ENCODE assay signal across 22 cellular contexts in genomic region chr3:25863011-25863415, GRCh38.
DNase-seq lines count a peak whose midpoint lies in the region; ATAC-seq and TF ChIP-seq lines count a peak whose summit lies in the region.
"Had no signal": no experiment of that assay in that cellular context is flagged by ENCODE, and none has a peak within 500 bp of the region (broad histone marks: within the 10 kb centered on the region; RNA-seq: fewer than 3 reads in every experiment).

No MANE protein-coding gene starts in this region.

- DNase-seq in body of pancreas (no peak), chondrocyte (ENCODE audit: low spot score) (no peak)
- no peak for DNase-seq in activated CD4-positive, alpha-beta T cell treated with anti-CD3 and anti-CD28 coated beads for 1 hour
- DNase-seq: activated CD4-positive, alpha-beta T cell treated with anti-CD3 and anti-CD28 coated beads for 48 hours; activated naive CD8-positive, alpha-beta T cell treated with anti-CD3 and anti-CD28 coated beads, Interleukin-2, amount 50 U/mL, for 24 hours; dermis blood vessel endothelial cell; foreskin fibroblast; GM23248; Karpas-422; NCI-H1105; NCI-H526 treated with DMSO at 0.1 percent for 48 hours; Right ventricle myocardium superior; small intestine; stimulated activated CD4-positive, alpha-beta T cell treated with anti-CD3 and anti-CD28 coated beads, Interleukin-2, amount 100 ng/mL, for 48 hours; SW 1271 had no signal

- no peaks in the 10 kb centered on the region for H3K9me3 ChIP-seq in body of pancreas

- no peak overlapping the region for H3K4me3 Mint-ChIP-seq in chondrocyte (ENCODE audit: unreplicated experiment)
- H3K4me3 Mint-ChIP-seq: activated naive CD8-positive, alpha-beta T cell treated with anti-CD3 and anti-CD28 coated beads, Interleukin-2, amount 50 U/mL, for 24 hours had no signal

- no peak overlapping the region for H3K4me3 ChIP-seq in ACC112 (ENCODE audit: low read depth, low read length)
- no peak overlapping the region for H3K4me3 ChIP-seq in body of pancreas
- H3K4me3 ChIP-seq: BLaER1, GM23248 had no signal

- intact Hi-C loops in body of pancreas (cut with DNase I): no loop called here

- H3K27me3 ChIP-seq in ACC112 (ENCODE audit: insufficient read depth, low read length) (no peaks in the 10 kb centered on the region), body of pancreas (no peaks in the 10 kb centered on the region)
- H3K27me3 ChIP-seq: BLaER1 had no signal

- no peaks in the 10 kb centered on the region for H3K27me3 Mint-ChIP-seq in chondrocyte (ENCODE audit: low read depth)
- H3K27me3 Mint-ChIP-seq: activated naive CD8-positive, alpha-beta T cell treated with anti-CD3 and anti-CD28 coated beads, Interleukin-2, amount 50 U/mL, for 24 hours had no signal

- no peak overlapping the region for H3K27ac ChIP-seq in ACC112 (ENCODE audit: low read depth, low read length)
- no peak overlapping the region for H3K27ac ChIP-seq in body of pancreas
- H3K27ac ChIP-seq: BLaER1, epithelial cell of prostate, GM23248 had no signal

- H3K27ac Mint-ChIP-seq in chondrocyte (ENCODE audit: unreplicated experiment): no peak overlapping the region
- H3K27ac Mint-ChIP-seq: activated naive CD8-positive, alpha-beta T cell treated with anti-CD3 and anti-CD28 coated beads, Interleukin-2, amount 50 U/mL, for 24 hours had no signal

- ATAC-seq in GM18909 (IDR thresholded peaks at IDR 0.05; ENCODE audit: poor library complexity, unreplicated experiment) (peak; percentile 58), GM21717 (IDR thresholded peaks at IDR 0.05; ENCODE audit: unreplicated experiment) (peak; percentile 83), HG03045 (IDR thresholded peaks at IDR 0.05; ENCODE audit: unreplicated experiment) (peak; percentile 71), body of pancreas (no peak), GM18519 (IDR thresholded peaks at IDR 0.05; ENCODE audit: low FRiP score, unreplicated experiment) (no peak)
- ATAC-seq: activated naive CD8-positive, alpha-beta T cell treated with anti-CD3 and anti-CD28 coated beads, Interleukin-2, amount 50 U/mL, for 24 hours had no signal

- no peaks in the 10 kb centered on the region for H3K4me1 Mint-ChIP-seq in chondrocyte (ENCODE audit: low read depth)

- no peak for TF ChIP-seq CTCF in body of pancreas (IDR thresholded peaks at IDR 0.05)
- no peak for TF ChIP-seq CTCF in chondrocyte (IDR thresholded peaks at IDR 0.05)

- peaks cover 4% of the 10 kb centered on the region for H3K9me3 Mint-ChIP-seq in chondrocyte (ENCODE audit: low read depth)
- H3K9me3 Mint-ChIP-seq: activated naive CD8-positive, alpha-beta T cell treated with anti-CD3 and anti-CD28 coated beads, Interleukin-2, amount 50 U/mL, for 24 hours had no signal

- H3K4me1 ChIP-seq in ACC112 (ENCODE audit: control insufficient read depth, insufficient read depth, low read length, unreplicated experiment) (no peaks in the 10 kb centered on the region), body of pancreas (no peaks in the 10 kb centered on the region)
- H3K4me1 ChIP-seq: BLaER1 had no signal

- H2AFZ ChIP-seq in ACC112 (ENCODE audit: low read length, unreplicated experiment): peak overlapping the region; percentile 25
- H2AFZ ChIP-seq: GM23248 had no signal

- no peaks in the 10 kb centered on the region for H3K36me3 Mint-ChIP-seq in chondrocyte (ENCODE audit: low read depth)

- WGBS in body of pancreas, 2 donors: 64 to 71% methylated on average over 3 of the region's 3 CpGs

- H3K36me3 ChIP-seq in ACC112 (ENCODE audit: insufficient read depth, low read length) (no peaks in the 10 kb centered on the region), body of pancreas (replicated peaks in 1 of 2; ENCODE audit: insufficient read depth in 1 of 2, low read depth in 2 of 2) (no peaks in the 10 kb centered on the region)
- H3K36me3 ChIP-seq: BLaER1 had no signal

- no peaks in the 10 kb centered on the region for H3K79me2 ChIP-seq in ACC112 (ENCODE audit: control insufficient read depth, insufficient read depth, low read length, unreplicated experiment)

- no peak for TF ChIP-seq POLR2A in body of pancreas (IDR thresholded peaks at IDR 0.05)

Comparison
In these comparisons a context has a peak if more than half of its experiments do, and no peak if none do; other contexts are left out.
1. ATAC-seq: peak in GM18909 (single experiment), GM21717 (single experiment) and HG03045 (single experiment); none in body of pancreas (single experiment) and GM18519 (single experiment).